Comparison of ENCODE assay signal across 1 cellular context in the genomic region with DNA sequence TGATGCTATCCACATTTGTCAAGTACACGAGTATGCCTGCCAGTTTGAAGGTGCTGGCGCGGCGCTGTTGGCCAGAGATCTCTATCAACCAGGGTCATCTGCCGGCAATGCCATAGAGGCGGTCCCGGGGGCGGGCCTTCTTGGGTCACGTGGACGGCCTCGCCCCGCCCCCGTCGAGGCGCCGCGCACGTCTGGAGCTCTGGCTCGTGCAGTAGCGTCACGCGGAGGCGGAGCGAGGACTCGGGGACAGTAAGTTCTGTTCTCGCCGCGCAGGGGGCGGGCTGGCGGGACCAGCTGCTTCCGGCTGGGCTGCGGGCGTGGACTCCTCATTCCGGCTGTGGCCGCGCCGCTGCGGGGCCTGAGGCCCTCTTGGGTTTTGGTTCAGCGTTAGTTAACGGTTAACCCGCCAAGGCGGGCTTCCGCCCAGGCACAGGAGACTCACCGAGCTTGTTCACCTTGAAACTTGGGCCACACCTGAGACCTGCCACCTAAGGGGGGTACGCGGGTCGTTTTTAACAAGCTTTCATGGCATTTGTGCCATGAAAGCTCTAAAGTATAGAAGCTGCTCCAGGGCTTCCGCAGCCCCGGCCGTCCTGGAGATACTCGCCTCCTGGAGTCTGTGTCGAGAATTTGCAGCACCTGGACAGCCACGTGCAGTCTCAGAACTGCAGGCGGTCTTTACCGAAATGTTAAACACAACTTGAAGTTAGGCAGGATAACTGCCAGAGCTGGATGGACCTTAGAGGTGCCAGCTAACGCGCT.
TF ChIP-seq lines count a peak whose summit lies in the region.

A gene (plus strand): TSS at position 209 of the 762 bp plus-strand sequence. CDS start 5,495 bp downstream, outside the sequence.

TF ChIP-seq in HEK293, 187 proteins besides CTCF, POLR2A, EP300 and RAD21 (continued from another document):
- TF ChIP-seq EGR2 (tag by site-specific recombination; IDR thresholded peaks at IDR 0.05; ENCODE audit: low read depth) (peak; percentile 71; the same call in 1 of the 2 replicates), ZNF324 (tag by site-specific recombination; IDR thresholded peaks at IDR 0.05) (peak; percentile 39; the same call in 1 of the 2 replicates), ZNF266 (tag by site-specific recombination; IDR thresholded peaks at IDR 0.05; ENCODE audit: low read depth) (no peak), FEZF1 (tag by site-specific recombination; IDR thresholded peaks at IDR 0.05) (no peak), REPIN1 (tag by site-specific recombination; IDR thresholded peaks at IDR 0.05; ENCODE audit: low read depth) (no peak), SP7 (tag by site-specific recombination; IDR thresholded peaks at IDR 0.05) (peak; percentile 76), KLF9 (tag by site-specific recombination; IDR thresholded peaks at IDR 0.05; ENCODE audit: low read depth) (peak; percentile 88), OVOL3 (tag by site-specific recombination; IDR thresholded peaks at IDR 0.05) (peak; percentile 71; the same call in 1 of the 2 replicates), ZBTB8A (tag by site-specific recombination; IDR thresholded peaks at IDR 0.05) (peak; percentile 36; the same call in 1 of the 2 replicates), GLIS2 (tag by site-specific recombination; IDR thresholded peaks at IDR 0.05) (peak; percentile 77), KLF7 (tag by site-specific recombination; IDR thresholded peaks at IDR 0.05; ENCODE audit: borderline replicate concordance) (peak; percentile 44; the same call in 1 of the 2 replicates), ZNF48 (tag by site-specific recombination; IDR thresholded peaks at IDR 0.05) (no peak), ZNF341 (tag by site-specific recombination; IDR thresholded peaks at IDR 0.05; ENCODE audit: low read depth) (peak; percentile 70), ZNF433 (tag by site-specific recombination; IDR thresholded peaks at IDR 0.05; ENCODE audit: low read depth) (no peak), ZNF76 (tag by site-specific recombination; IDR thresholded peaks at IDR 0.05; ENCODE audit: borderline replicate concordance, low read depth) (peak; percentile 19; the same call in 1 of the 2 replicates), ZNF211 (tag by site-specific recombination; IDR thresholded peaks at IDR 0.05; ENCODE audit: low read depth) (no peak), SP2 (tag by site-specific recombination; IDR thresholded peaks at IDR 0.05) (peak; percentile 96), SP3 (tag by site-specific recombination; IDR thresholded peaks at IDR 0.05) (peak; percentile 91), HOXA7 (CRISPR knock-in tag; IDR thresholded peaks at IDR 0.05; ENCODE audit: borderline replicate concordance) (no peak), MZF1 (tag by site-specific recombination; IDR thresholded peaks at IDR 0.05; ENCODE audit: borderline replicate concordance) (no peak), ZNF660 (tag by site-specific recombination; IDR thresholded peaks at IDR 0.05) (peak; percentile 89), ZNF335 (tag by site-specific recombination; conservative IDR thresholded peaks at IDR 0.05) (peak; percentile 69), ZNF549 (tag by site-specific recombination; IDR thresholded peaks at IDR 0.05) (no peak), ZNF416 (tag by site-specific recombination; IDR thresholded peaks at IDR 0.05) (no peak), ZNF624 (tag by site-specific recombination; IDR thresholded peaks at IDR 0.05) (no peak), SETDB1 (IDR thresholded peaks at IDR 0.05; ENCODE audit: insufficient read length, low read length) (peak; percentile 30)
- TF ChIP-seq, protein P1, sequence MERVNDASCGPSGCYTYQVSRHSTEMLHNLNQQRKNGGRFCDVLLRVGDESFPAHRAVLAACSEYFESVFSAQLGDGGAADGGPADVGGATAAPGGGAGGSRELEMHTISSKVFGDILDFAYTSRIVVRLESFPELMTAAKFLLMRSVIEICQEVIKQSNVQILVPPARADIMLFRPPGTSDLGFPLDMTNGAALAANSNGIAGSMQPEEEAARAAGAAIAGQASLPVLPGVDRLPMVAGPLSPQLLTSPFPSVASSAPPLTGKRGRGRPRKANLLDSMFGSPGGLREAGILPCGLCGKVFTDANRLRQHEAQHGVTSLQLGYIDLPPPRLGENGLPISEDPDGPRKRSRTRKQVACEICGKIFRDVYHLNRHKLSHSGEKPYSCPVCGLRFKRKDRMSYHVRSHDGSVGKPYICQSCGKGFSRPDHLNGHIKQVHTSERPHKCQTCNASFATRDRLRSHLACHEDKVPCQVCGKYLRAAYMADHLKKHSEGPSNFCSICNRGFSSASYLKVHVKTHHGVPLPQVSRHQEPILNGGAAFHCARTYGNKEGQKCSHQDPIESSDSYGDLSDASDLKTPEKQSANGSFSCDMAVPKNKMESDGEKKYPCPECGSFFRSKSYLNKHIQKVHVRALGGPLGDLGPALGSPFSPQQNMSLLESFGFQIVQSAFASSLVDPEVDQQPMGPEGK (tag by site-specific recombination; IDR thresholded peaks at IDR 0.05): peak; percentile 87
- TF ChIP-seq, protein P2, sequence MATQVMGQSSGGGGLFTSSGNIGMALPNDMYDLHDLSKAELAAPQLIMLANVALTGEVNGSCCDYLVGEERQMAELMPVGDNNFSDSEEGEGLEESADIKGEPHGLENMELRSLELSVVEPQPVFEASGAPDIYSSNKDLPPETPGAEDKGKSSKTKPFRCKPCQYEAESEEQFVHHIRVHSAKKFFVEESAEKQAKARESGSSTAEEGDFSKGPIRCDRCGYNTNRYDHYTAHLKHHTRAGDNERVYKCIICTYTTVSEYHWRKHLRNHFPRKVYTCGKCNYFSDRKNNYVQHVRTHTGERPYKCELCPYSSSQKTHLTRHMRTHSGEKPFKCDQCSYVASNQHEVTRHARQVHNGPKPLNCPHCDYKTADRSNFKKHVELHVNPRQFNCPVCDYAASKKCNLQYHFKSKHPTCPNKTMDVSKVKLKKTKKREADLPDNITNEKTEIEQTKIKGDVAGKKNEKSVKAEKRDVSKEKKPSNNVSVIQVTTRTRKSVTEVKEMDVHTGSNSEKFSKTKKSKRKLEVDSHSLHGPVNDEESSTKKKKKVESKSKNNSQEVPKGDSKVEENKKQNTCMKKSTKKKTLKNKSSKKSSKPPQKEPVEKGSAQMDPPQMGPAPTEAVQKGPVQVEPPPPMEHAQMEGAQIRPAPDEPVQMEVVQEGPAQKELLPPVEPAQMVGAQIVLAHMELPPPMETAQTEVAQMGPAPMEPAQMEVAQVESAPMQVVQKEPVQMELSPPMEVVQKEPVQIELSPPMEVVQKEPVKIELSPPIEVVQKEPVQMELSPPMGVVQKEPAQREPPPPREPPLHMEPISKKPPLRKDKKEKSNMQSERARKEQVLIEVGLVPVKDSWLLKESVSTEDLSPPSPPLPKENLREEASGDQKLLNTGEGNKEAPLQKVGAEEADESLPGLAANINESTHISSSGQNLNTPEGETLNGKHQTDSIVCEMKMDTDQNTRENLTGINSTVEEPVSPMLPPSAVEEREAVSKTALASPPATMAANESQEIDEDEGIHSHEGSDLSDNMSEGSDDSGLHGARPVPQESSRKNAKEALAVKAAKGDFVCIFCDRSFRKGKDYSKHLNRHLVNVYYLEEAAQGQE (tag by site-specific recombination; IDR thresholded peaks at IDR 0.05): peak; percentile 44; the same call in 1 of the 2 replicates
- TF ChIP-seq, protein P3, sequence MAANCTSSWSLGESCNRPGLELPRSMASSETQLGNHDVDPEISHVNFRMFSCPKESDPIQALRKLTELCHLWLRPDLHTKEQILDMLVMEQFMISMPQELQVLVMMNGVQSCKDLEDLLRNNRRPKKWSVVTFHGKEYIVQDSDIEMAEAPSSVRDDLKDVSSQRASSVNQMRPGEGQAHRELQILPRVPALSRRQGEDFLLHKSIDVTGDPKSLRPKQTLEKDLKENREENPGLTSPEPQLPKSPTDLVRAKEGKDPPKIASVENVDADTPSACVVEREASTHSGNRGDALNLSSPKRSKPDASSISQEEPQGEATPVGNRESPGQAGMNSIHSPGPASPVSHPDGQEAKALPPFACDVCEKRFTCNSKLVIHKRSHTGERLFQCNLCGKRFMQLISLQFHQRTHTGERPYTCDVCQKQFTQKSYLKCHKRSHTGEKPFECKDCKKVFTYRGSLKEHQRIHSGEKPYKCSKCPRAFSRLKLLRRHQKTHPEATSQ (tag by site-specific recombination; IDR thresholded peaks at IDR 0.05): peak; percentile 47; the same call in 1 of the 2 replicates
- TF ChIP-seq, protein P4, sequence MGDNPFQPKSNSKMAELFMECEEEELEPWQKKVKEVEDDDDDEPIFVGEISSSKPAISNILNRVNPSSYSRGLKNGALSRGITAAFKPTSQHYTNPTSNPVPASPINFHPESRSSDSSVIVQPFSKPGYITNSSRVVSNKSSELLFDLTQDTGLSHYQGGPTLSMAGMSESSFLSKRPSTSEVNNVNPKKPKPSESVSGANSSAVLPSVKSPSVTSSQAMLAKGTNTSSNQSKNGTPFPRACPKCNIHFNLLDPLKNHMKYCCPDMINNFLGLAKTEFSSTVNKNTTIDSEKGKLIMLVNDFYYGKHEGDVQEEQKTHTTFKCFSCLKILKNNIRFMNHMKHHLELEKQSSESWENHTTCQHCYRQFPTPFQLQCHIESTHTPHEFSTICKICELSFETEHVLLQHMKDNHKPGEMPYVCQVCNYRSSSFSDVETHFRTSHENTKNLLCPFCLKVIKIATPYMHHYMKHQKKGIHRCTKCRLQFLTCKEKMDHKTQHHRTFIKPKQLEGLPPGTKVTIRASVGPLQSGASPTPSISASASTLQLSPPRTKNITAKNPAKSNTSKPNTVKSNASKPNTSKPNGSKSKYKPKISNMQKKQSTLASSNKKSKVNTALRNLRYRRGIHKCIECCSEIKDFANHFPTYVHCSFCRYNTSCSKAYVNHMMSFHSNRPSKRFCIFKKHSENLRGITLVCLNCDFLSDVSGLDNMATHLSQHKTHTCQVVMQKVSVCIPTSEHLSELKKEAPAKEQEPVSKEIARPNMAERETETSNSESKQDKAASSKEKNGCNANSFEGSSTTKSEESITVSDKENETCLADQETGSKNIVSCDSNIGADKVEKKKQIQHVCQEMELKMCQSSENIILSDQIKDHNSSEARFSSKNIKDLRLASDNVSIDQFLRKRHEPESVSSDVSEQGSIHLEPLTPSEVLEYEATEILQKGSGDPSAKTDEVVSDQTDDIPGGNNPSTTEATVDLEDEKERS (tag by site-specific recombination; IDR thresholded peaks at IDR 0.05): 0 out of 2 replicates have a peak, but pooled peaks have one; percentile 30
- TF ChIP-seq, protein P5, sequence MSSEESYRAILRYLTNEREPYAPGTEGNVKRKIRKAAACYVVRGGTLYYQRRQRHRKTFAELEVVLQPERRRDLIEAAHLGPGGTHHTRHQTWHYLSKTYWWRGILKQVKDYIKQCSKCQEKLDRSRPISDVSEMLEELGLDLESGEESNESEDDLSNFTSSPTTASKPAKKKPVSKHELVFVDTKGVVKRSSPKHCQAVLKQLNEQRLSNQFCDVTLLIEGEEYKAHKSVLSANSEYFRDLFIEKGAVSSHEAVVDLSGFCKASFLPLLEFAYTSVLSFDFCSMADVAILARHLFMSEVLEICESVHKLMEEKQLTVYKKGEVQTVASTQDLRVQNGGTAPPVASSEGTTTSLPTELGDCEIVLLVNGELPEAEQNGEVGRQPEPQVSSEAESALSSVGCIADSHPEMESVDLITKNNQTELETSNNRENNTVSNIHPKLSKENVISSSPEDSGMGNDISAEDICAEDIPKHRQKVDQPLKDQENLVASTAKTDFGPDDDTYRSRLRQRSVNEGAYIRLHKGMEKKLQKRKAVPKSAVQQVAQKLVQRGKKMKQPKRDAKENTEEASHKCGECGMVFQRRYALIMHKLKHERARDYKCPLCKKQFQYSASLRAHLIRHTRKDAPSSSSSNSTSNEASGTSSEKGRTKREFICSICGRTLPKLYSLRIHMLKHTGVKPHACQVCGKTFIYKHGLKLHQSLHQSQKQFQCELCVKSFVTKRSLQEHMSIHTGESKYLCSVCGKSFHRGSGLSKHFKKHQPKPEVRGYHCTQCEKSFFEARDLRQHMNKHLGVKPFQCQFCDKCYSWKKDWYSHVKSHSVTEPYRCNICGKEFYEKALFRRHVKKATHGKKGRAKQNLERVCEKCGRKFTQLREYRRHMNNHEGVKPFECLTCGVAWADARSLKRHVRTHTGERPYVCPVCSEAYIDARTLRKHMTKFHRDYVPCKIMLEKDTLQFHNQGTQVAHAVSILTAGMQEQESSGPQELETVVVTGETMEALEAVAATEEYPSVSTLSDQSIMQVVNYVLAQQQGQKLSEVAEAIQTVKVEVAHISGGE (tag by site-specific recombination; conservative IDR thresholded peaks at IDR 0.05; ENCODE audit: low read depth): peak; percentile 81
- TF ChIP-seq, protein P6, sequence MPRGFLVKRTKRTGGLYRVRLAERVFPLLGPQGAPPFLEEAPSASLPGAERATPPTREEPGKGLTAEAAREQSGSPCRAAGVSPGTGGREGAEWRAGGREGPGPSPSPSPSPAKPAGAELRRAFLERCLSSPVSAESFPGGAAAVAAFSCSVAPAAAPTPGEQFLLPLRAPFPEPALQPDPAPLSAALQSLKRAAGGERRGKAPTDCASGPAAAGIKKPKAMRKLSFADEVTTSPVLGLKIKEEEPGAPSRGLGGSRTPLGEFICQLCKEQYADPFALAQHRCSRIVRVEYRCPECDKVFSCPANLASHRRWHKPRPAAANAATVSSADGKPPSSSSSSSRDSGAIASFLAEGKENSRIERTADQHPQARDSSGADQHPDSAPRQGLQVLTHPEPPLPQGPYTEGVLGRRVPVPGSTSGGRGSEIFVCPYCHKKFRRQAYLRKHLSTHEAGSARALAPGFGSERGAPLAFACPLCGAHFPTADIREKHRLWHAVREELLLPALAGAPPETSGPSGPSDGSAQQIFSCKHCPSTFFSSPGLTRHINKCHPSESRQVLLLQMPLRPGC (tag by site-specific recombination; IDR thresholded peaks at IDR 0.05): 0 out of 2 replicates have a peak, but pooled peaks have one; percentile 33
TF ChIP-seq in HEK293: peak in this region for 47.
